Comparison of ENCODE assay signal across 1 cellular context in genomic region chr11:129620705-129621104, GRCh38.
TF ChIP-seq lines count a peak whose summit lies in the region.

No MANE protein-coding gene starts in this region.

TF ChIP-seq in IMR-90, 13 proteins besides CTCF, POLR2A, EP300 and RAD21:
- TF ChIP-seq MXI1 (IDR thresholded peaks at IDR 0.05; ENCODE audit: borderline replicate concordance, low read depth, low read length) (no peak), NFE2L2 (IDR thresholded peaks at IDR 0.05; ENCODE audit: low read depth, low read length) (no peak), CEBPB (IDR thresholded peaks at IDR 0.05; ENCODE audit: low read depth, low read length) (peak; percentile 38; the same call in 1 of the 2 replicates)
